ENCODE assay signal across 8 cellular contexts in genomic region chr18:48540329-48541025, GRCh38. TPM values are rescaled to one million over a fixed set of nuclear protein-coding genes. Genes with fewer than 3 reads are reported as not detected.
DNase-seq lines count a peak whose midpoint lies in the region; ATAC-seq, FAIRE-seq and TF ChIP-seq lines count a peak whose summit lies in the region.

No MANE protein-coding gene starts in this region.

- H3K27me3 ChIP-seq in CD4-positive, alpha-beta memory T cell (ENCODE audit: insufficient read depth, low read length), result no peaks in the 10 kb centered on the region
- H3K27me3 ChIP-seq in MM.1S (replicated peaks; ENCODE audit: insufficient read depth, low read length), result no peaks in the 10 kb centered on the region

- intact Hi-C loops in CD4-positive, alpha-beta memory T cell (cut with micrococcal nuclease), result no loop called here
- intact Hi-C loops in kidney (cut with DNase I), result no loop called here

- POLR2A ChIA-PET in CD4-positive, alpha-beta memory T cell (lab: Charles Lee; ENCODE audit: partially characterized antibody), result no interaction called here

- CTCF ChIA-PET in CD4-positive, alpha-beta memory T cell (lab: Charles Lee; ENCODE audit: partially characterized antibody), result no interaction called here

- H3K9ac ChIP-seq in MM.1S (ENCODE audit: low read length) (peak overlapping the region; percentile 37; the same call in 1 of the 2 replicates), kidney (ENCODE audit: low read length in 2 of 2) (peak overlapping the region in 1 of 2 donors; percentile 52)

- H2AFZ ChIP-seq in MM.1S (ENCODE audit: low read length), result peak overlapping the region; percentile 75

- peak; percentile 27 to 56 (median 42) for DNase-seq in CD4-positive, alpha-beta memory T cell
- peak; percentile 64 for DNase-seq in MM.1S
- peak; percentile 68 for DNase-seq in cerebellum (ENCODE audit: low spot score)
- peak; percentile 85 for DNase-seq in kidney
- peak; percentile 47 for DNase-seq in stimulated activated CD4-positive, alpha-beta T cell treated with anti-CD3 and anti-CD28 coated beads, Interleukin-12 subunit alpha, Interleukin-12 subunit beta, amount 100 ng/mL, for 4 hours
- DNase-seq in GOT3 (lab: John Stamatoyannopoulos, UW), result no peak

- no peaks in the 10 kb centered on the region for H3K9me3 Mint-ChIP-seq in CD4-positive, alpha-beta memory T cell

- no peaks in the 10 kb centered on the region for H3K36me3 ChIP-seq in CD4-positive, alpha-beta memory T cell (ENCODE audit: insufficient read depth, low read length)
- no peaks in the 10 kb centered on the region for H3K36me3 ChIP-seq in MM.1S (replicated peaks; ENCODE audit: insufficient read depth, low read length)
- H3K36me3 ChIP-seq in kidney (ENCODE audit: control insufficient read depth in 1 of 2, insufficient read depth in 2 of 2, low read length in 2 of 2), result no peaks in the 10 kb centered on the region

- H3K27me3 Mint-ChIP-seq in CD4-positive, alpha-beta memory T cell, result peaks cover 2 to 3% of the 10 kb centered on the region in 2 donors

- H3K27ac Mint-ChIP-seq in CD4-positive, alpha-beta memory T cell, result peak overlapping the region in 2 of 7 donors; percentile 17 to 46

- no peaks in the 10 kb centered on the region for H3K9me2 ChIP-seq in MM.1S (replicated peaks; ENCODE audit: insufficient read depth, low read length)

- H4K20me1 ChIP-seq in MM.1S (ENCODE audit: insufficient read depth, low read length), result no peaks in the 10 kb centered on the region

- H3K36me3 Mint-ChIP-seq in CD4-positive, alpha-beta memory T cell, result no peaks in the 10 kb centered on the region

- TF ChIP-seq CTCF in MM.1S (IDR thresholded peaks at IDR 0.05; ENCODE audit: low read length) (0 out of 2 replicates have a peak, but pooled peaks have one; percentile 5), VCaP (conservative IDR thresholded peaks at IDR 0.05) (peak; percentile 28), kidney (IDR thresholded peaks at IDR 0.05; ENCODE audit: borderline replicate concordance, extremely low read depth, insufficient read depth) (no peak)

- H3K4me1 Mint-ChIP-seq in CD4-positive, alpha-beta memory T cell, result peaks cover 1 to 12% (median 7%) of the 10 kb centered on the region in 4 donors

- ATAC-seq in GM21515 (IDR thresholded peaks at IDR 0.05; ENCODE audit: unreplicated experiment), result peak; percentile 32

- peak overlapping the region; percentile 87 to 95 (median 92) for H3K4me3 Mint-ChIP-seq in CD4-positive, alpha-beta memory T cell

- peaks cover 9% of the 10 kb centered on the region for H3F3A ChIP-seq in MM.1S (ENCODE audit: insufficient read depth, low read length)

- no peak overlapping the region for H3K27ac ChIP-seq in CD4-positive, alpha-beta memory T cell (ENCODE audit: low read depth, low read length)
- H3K27ac ChIP-seq in MM.1S (ENCODE audit: low read length), result no peak overlapping the region; the same call in 1 of the 2 replicates
- H3K27ac ChIP-seq in VCaP, result peak overlapping the region; percentile 76
- H3K27ac ChIP-seq in kidney (ENCODE audit: low read depth in 2 of 2, low read length in 2 of 2), result peak overlapping the region; percentile 80 to 88

- H3K4me3 ChIP-seq in CD4-positive, alpha-beta memory T cell (ENCODE audit: low read length in 2 of 2), result peak overlapping the region in 1 of 2 donors; percentile 45
- H3K4me3 ChIP-seq in MM.1S (ENCODE audit: low read length), result peak overlapping the region; percentile 90
- peak overlapping the region; percentile 49 to 81 for H3K4me3 ChIP-seq in kidney (ENCODE audit: low read length in 2 of 2)

- H3K4me2 ChIP-seq in MM.1S (ENCODE audit: low read depth, low read length), result peak overlapping the region; percentile 98

- peaks cover 8% of the 10 kb centered on the region; the same call in 1 of the 2 replicates for H3K79me2 ChIP-seq in MM.1S (ENCODE audit: low read length)

- H3K9me3 ChIP-seq in CD4-positive, alpha-beta memory T cell (ENCODE audit: control insufficient read depth in 1 of 2, low read length in 2 of 2), result no peaks in the 10 kb centered on the region
- H3K9me3 ChIP-seq in MM.1S (replicated peaks; ENCODE audit: insufficient read depth, low read length) (no peaks in the 10 kb centered on the region), kidney (ENCODE audit: control insufficient read depth in 1 of 2, low read length in 2 of 2) (no peaks in the 10 kb centered on the region)

- H3K4me1 ChIP-seq in CD4-positive, alpha-beta memory T cell (ENCODE audit: insufficient read depth, low read length), result no peaks in the 10 kb centered on the region
- H3K4me1 ChIP-seq in MM.1S (ENCODE audit: low read length), result 0 out of 2 replicates have a peak, but pooled peaks cover 3% of the 10 kb centered on the region
- peaks cover 10 to 13% of the 10 kb centered on the region in 2 donors for H3K4me1 ChIP-seq in kidney (ENCODE audit: control insufficient read depth in 1 of 2, insufficient read depth in 1 of 2, low read depth in 1 of 2, low read length in 2 of 2)

- FAIRE-seq in kidney (lab: Jason Lieb, UNC), result no peak

RNA-seq across cellular contexts. Expression of gene CTIF, which starts 1.6 kb away (rescaled TPM):
- 1 to 10 TPM; 5.2 to 6.5 TPM for total RNA-seq in CD4-positive, alpha-beta memory T cell
- not detected for polyA plus RNA-seq in CD4-positive, alpha-beta memory T cell
- total RNA-seq in cerebellum, result 52.4 TPM
- total RNA-seq in kidney, result 37.3 TPM
- polyA plus RNA-seq in kidney (ENCODE audit: insufficient read depth, low read depth, low replicate concordance), result 41.9 TPM

Comparison
In these comparisons a context has a peak if more than half of its experiments do, and no peak if none do; other contexts are left out.
1. H3K27ac ChIP-seq: peak in VCaP (single experiment) and kidney (2 of 2); none in CD4-positive, alpha-beta memory T cell (single experiment) and MM.1S (single experiment).